In the genomic region with DNA sequence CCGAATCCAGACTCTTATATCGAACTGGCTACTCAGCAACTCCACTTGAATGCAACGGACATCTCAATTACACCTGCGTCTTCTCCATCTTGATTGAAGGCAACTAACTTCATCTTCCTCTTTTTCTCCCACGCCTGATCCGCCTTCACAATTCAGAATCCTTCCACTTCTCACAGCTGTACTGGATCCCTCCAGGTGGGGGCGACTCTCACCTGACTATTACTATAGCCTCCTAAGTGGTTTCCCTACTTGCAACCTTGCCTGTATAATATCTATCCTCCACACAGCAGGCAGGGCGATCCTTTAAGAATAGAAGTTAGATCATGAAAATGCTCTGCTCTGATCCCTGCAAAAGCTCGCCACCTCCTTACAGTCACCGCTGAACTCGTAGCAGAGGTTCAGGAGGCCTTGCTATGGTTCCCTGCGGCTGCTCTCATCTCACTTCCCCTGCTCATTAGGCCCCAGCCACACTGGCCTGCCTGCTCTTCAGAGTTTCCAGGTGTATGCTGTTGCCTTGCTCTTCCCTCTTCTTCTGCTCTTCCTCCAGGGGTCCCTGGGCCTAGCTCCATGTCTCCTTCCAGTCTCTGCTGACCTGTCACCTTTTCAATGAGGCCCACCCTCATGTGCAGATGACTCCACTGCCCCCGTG, we compare ENCODE assay signal across 9 cellular contexts. TPM values are rescaled to one million over a fixed set of nuclear protein-coding genes. Genes with fewer than 3 reads are reported as not detected.
DNase-seq lines count a peak whose midpoint lies in the region; ATAC-seq and TF ChIP-seq lines count a peak whose summit lies in the region.
"Had no signal": no experiment of that assay in that cellular context is flagged by ENCODE, and none has a peak within 500 bp of the region (broad histone marks: within the 10 kb centered on the region; RNA-seq: fewer than 3 reads in every experiment).

No MANE protein-coding gene starts in this region.

- no peak overlapping the region for H4K91ac ChIP-seq in H9 (ENCODE audit: insufficient read length, low read depth, low read length)

- H3K4ac ChIP-seq in H9 (ENCODE audit: low read depth, low read length), result no peak overlapping the region

- no peaks in the 10 kb centered on the region for H3K79me1 ChIP-seq in H9 (ENCODE audit: insufficient read depth, low read depth, low read length, poor library complexity, severe bottlenecking)

- no peak overlapping the region for H3K18ac ChIP-seq in H9 (ENCODE audit: insufficient read length, low read depth, low read length)

- H3T11ph ChIP-seq in H9 (ENCODE audit: low read length), result no peak overlapping the region

- H3K27me3 ChIP-seq in H9 (ENCODE audit: insufficient read depth, low read length), result no peaks in the 10 kb centered on the region
- H3K27me3 ChIP-seq in CD4-positive, alpha-beta memory T cell (ENCODE audit: insufficient read depth, low read length), result no peaks in the 10 kb centered on the region

- no peak overlapping the region for H3K56ac ChIP-seq in H9 (ENCODE audit: insufficient read length, low read depth, low read length)

- no peak overlapping the region for H4K8ac ChIP-seq in H9 (replicated peaks; ENCODE audit: insufficient read length, low read depth, low read length)

- H2BK15ac ChIP-seq in H9 (ENCODE audit: low read depth, low read length), result no peak overlapping the region

- CTCF ChIA-PET in activated CD8-positive, alpha-beta memory T cell treated with anti-CD3 and anti-CD28 coated beads, Interleukin-2, amount 10 ng/mL, durations not matched to agents 7 days and 5 days (lab: Charles Lee), result interaction anchor here (0.7 to 1.6 kb wide), 3 partner anchors 15 to 131 kb away, joined by 3 to 5 read pairs (median 5); no protein-coding TSS in a partner anchor
- CTCF ChIA-PET in CD4-positive, alpha-beta memory T cell (lab: Charles Lee; ENCODE audit: partially characterized antibody), result no interaction called here

- H3K14ac ChIP-seq in H9 (ENCODE audit: insufficient read depth, low read length), result no peak overlapping the region

- TF ChIP-seq CTCF in H9 (conservative IDR thresholded peaks at IDR 0.05) (peak; percentile 74), glutamatergic neuron (IDR thresholded peaks at IDR 0.05; ENCODE audit: partially characterized antibody, unreplicated experiment) (peak; percentile 54)

- DNase-seq in D341Med (ENCODE audit: low spot score), result peak; percentile 50
- peak; percentile 62 for DNase-seq in H9
- DNase-seq in SK-MEL-5 (ENCODE audit: low read depth, low spot score), result peak; percentile 43
- DNase-seq in glutamatergic neuron, result peak; percentile 60
- DNase-seq in activated CD8-positive, alpha-beta memory T cell treated with anti-CD3 and anti-CD28 coated beads, Interleukin-2, amount 10 ng/mL, durations not matched to agents 7 days and 5 days, result no peak
- no peak for DNase-seq in NCI-H2227 treated with DMSO at 0.1 percent for 48 hours (lab: John Stamatoyannopoulos, UW)
- no peak for DNase-seq in CD4-positive, alpha-beta memory T cell
- DNase-seq: amygdala had no signal

- H3K36me3 ChIP-seq in CD4-positive, alpha-beta memory T cell (ENCODE audit: insufficient read depth, low read length), result no peaks in the 10 kb centered on the region

- H3K4me2 ChIP-seq in H9 (ENCODE audit: insufficient read depth, insufficient read length, low read length), result no peak overlapping the region

- no CpG with 5 or more reads among the region's 13 CpGs for WGBS in H9 (ENCODE audit: extremely low coverage, insufficient read length, low lambda C conversion rate)

- no peak overlapping the region for H2BK12ac ChIP-seq in H9 (ENCODE audit: insufficient read length, low read depth, low read length)

- H3K9ac ChIP-seq in H9 (ENCODE audit: extremely low read depth, insufficient read length, low read length), result no peak overlapping the region

- H3K23me2 ChIP-seq in H9 (ENCODE audit: insufficient read length, low read depth, low read length, poor library complexity, severe bottlenecking), result no peaks in the 10 kb centered on the region

- in situ Hi-C loops in SK-MEL-5 (cut with HindIII; ENCODE audit: low pct_unique_long_range_greater_than_20kb, low sequenced_read_pairs), result loop anchor here (25.0 kb wide), 1 partner anchor 136 kb away; the partner anchor contains the start of gene ALG5

- no peak overlapping the region for H3K4me3 Mint-ChIP-seq in H9
- H3K4me3 Mint-ChIP-seq in glutamatergic neuron (ENCODE audit: unreplicated experiment), result no peak overlapping the region
- no peak overlapping the region for H3K4me3 Mint-ChIP-seq in activated CD8-positive, alpha-beta memory T cell treated with anti-CD3 and anti-CD28 coated beads, Interleukin-2, amount 10 ng/mL, durations not matched to agents 7 days and 5 days
- no peak overlapping the region for H3K4me3 Mint-ChIP-seq in CD4-positive, alpha-beta memory T cell

- intact Hi-C loops in CD4-positive, alpha-beta memory T cell (cut with micrococcal nuclease), result no loop called here

- no peak overlapping the region for H3K4me3 ChIP-seq in CD4-positive, alpha-beta memory T cell (ENCODE audit: low read length in 2 of 2)

- no peaks in the 10 kb centered on the region for H3K36me3 Mint-ChIP-seq in H9 (ENCODE audit: insufficient read depth in 1 of 3, low read depth in 3 of 3)
- H3K36me3 Mint-ChIP-seq in glutamatergic neuron (ENCODE audit: unreplicated experiment), result no peaks in the 10 kb centered on the region
- H3K36me3 Mint-ChIP-seq in activated CD8-positive, alpha-beta memory T cell treated with anti-CD3 and anti-CD28 coated beads, Interleukin-2, amount 10 ng/mL, durations not matched to agents 7 days and 5 days, result no peaks in the 10 kb centered on the region
- H3K36me3 Mint-ChIP-seq in CD4-positive, alpha-beta memory T cell, result no peaks in the 10 kb centered on the region

- H3K9me3 ChIP-seq in H9 (ENCODE audit: control insufficient read depth, low read depth, low read length), result no peaks in the 10 kb centered on the region
- H3K9me3 ChIP-seq in CD4-positive, alpha-beta memory T cell (ENCODE audit: control insufficient read depth in 1 of 2, low read length in 2 of 2), result no peaks in the 10 kb centered on the region

- H2AFZ ChIP-seq in H9 (ENCODE audit: low read length), result no peak overlapping the region

- no peak overlapping the region for H3K23ac ChIP-seq in H9 (ENCODE audit: insufficient read length, low read depth, low read length)

- H3K4me1 ChIP-seq in H9 (ENCODE audit: insufficient read depth, low read length), result no peaks in the 10 kb centered on the region
- no peaks in the 10 kb centered on the region for H3K4me1 ChIP-seq in CD4-positive, alpha-beta memory T cell (ENCODE audit: insufficient read depth, low read length)

- no peaks in the 10 kb centered on the region for H4K20me1 ChIP-seq in H9 (ENCODE audit: control insufficient read depth, insufficient read depth, insufficient read length)

- no peak overlapping the region for H2BK120ac ChIP-seq in H9 (ENCODE audit: low read depth, low read length, poor library complexity, severe bottlenecking)

- H3K79me2 ChIP-seq in H9 (ENCODE audit: insufficient read depth, low read length), result no peaks in the 10 kb centered on the region

- POLR2A ChIA-PET in CD4-positive, alpha-beta memory T cell (lab: Charles Lee; ENCODE audit: partially characterized antibody), result no interaction called here

- no peak for ATAC-seq in activated CD8-positive, alpha-beta memory T cell treated with anti-CD3 and anti-CD28 coated beads, Interleukin-2, amount 10 ng/mL, durations not matched to agents 7 days and 5 days
- ATAC-seq in HG03108 (IDR thresholded peaks at IDR 0.05; ENCODE audit: unreplicated experiment), result no peak

- H3K9me3 Mint-ChIP-seq in H9 (no peaks in the 10 kb centered on the region), glutamatergic neuron (ENCODE audit: unreplicated experiment) (peaks cover 3% of the 10 kb centered on the region)
- no peaks in the 10 kb centered on the region for H3K9me3 Mint-ChIP-seq in activated CD8-positive, alpha-beta memory T cell treated with anti-CD3 and anti-CD28 coated beads, Interleukin-2, amount 10 ng/mL, durations not matched to agents 7 days and 5 days (ENCODE audit: low read depth)
- H3K9me3 Mint-ChIP-seq in CD4-positive, alpha-beta memory T cell, result no peaks in the 10 kb centered on the region

- no peak overlapping the region for H4K5ac ChIP-seq in H9 (ENCODE audit: insufficient read length, low read depth, low read length)

- H2BK5ac ChIP-seq in H9 (ENCODE audit: insufficient read length, low read length), result no peak overlapping the region

- no peaks in the 10 kb centered on the region for H3K4me1 Mint-ChIP-seq in H9
- H3K4me1 Mint-ChIP-seq in glutamatergic neuron (ENCODE audit: low read depth, unreplicated experiment), result no peaks in the 10 kb centered on the region
- no peaks in the 10 kb centered on the region for H3K4me1 Mint-ChIP-seq in activated CD8-positive, alpha-beta memory T cell treated with anti-CD3 and anti-CD28 coated beads, Interleukin-2, amount 10 ng/mL, durations not matched to agents 7 days and 5 days
- H3K4me1 Mint-ChIP-seq in CD4-positive, alpha-beta memory T cell, result peaks cover 0 to 2% (median 0%) of the 10 kb centered on the region in 4 donors

- no peak overlapping the region for H3K27ac ChIP-seq in H9 (ENCODE audit: insufficient read length, low read depth, low read length)
- no peak overlapping the region for H3K27ac ChIP-seq in CD4-positive, alpha-beta memory T cell (ENCODE audit: low read depth, low read length)

- peak overlapping the region in 1 of 3 experiments; percentile 29; a peak in 2 of 7 replicates for H3K27ac Mint-ChIP-seq in H9
- H3K27ac Mint-ChIP-seq in glutamatergic neuron (ENCODE audit: unreplicated experiment), result no peak overlapping the region
- no peak overlapping the region for H3K27ac Mint-ChIP-seq in activated CD8-positive, alpha-beta memory T cell treated with anti-CD3 and anti-CD28 coated beads, Interleukin-2, amount 10 ng/mL, durations not matched to agents 7 days and 5 days
- H3K27ac Mint-ChIP-seq in CD4-positive, alpha-beta memory T cell, result peak overlapping the region in 1 of 7 donors; percentile 28

- H2BK20ac ChIP-seq in H9 (ENCODE audit: low read depth, low read length, poor library complexity, severe bottlenecking), result no peak overlapping the region

- H3K27me3 Mint-ChIP-seq in H9 (ENCODE audit: low read depth) (no peaks in the 10 kb centered on the region), glutamatergic neuron (ENCODE audit: unreplicated experiment) (peaks cover 2% of the 10 kb centered on the region)
- H3K27me3 Mint-ChIP-seq in activated CD8-positive, alpha-beta memory T cell treated with anti-CD3 and anti-CD28 coated beads, Interleukin-2, amount 10 ng/mL, durations not matched to agents 7 days and 5 days, result peaks cover 5% of the 10 kb centered on the region
- peaks cover 7 to 8% of the 10 kb centered on the region in 2 donors for H3K27me3 Mint-ChIP-seq in CD4-positive, alpha-beta memory T cell

- H2AK5ac ChIP-seq in H9 (ENCODE audit: insufficient read length, low read length), result no peak overlapping the region

RNA-seq across cellular contexts. Expression of gene RFXAP, which starts 31.9 kb away (rescaled TPM):
- 8.7 and 9.1 TPM in 2 replicates for total RNA-seq in H9 (2021)
- total RNA-seq in SK-MEL-5 (2014; rRNA removed; shearing (Covaris generic)), result 1.1 and 1.2 TPM in 2 replicates
- 7.4 and 8.6 TPM in 2 replicates for polyA plus RNA-seq in SK-MEL-5 (2015; cell fraction: cytosol; rRNA removed)
- polyA plus RNA-seq in SK-MEL-5 (2015; cell fraction: nucleus; rRNA removed), result 19.9 and 25.4 TPM in 2 replicates
- total RNA-seq in glutamatergic neuron (ENCODE audit: unreplicated experiment), result 4.8 TPM
- 10 to 100 TPM; 13.8 to 20.9 TPM for total RNA-seq in activated CD8-positive, alpha-beta memory T cell treated with anti-CD3 and anti-CD28 coated beads, Interleukin-2, amount 10 ng/mL, durations not matched to agents 7 days and 5 days
- 1 to 10 TPM; 8.8 to 9.9 TPM for total RNA-seq in CD4-positive, alpha-beta memory T cell
- 1 to 10 TPM; 1.6 to 2.8 TPM for polyA plus RNA-seq in CD4-positive, alpha-beta memory T cell

Comparison
In these comparisons a context has a peak if more than half of its experiments do, and no peak if none do; other contexts are left out.
1. DNase-seq: peak in D341Med (single experiment), H9 (single experiment), SK-MEL-5 (single experiment) and glutamatergic neuron (single experiment); none in activated CD8-positive, alpha-beta memory T cell treated with anti-CD3 and anti-CD28 coated beads, Interleukin-2, amount 10 ng/mL, durations not matched to agents 7 days and 5 days (single experiment), NCI-H2227 treated with DMSO at 0.1 percent for 48 hours (single experiment) and CD4-positive, alpha-beta memory T cell (0 of 5).